Comparison of ENCODE assay signal across 8 cellular contexts in genomic region chr12:31728917-31729640, GRCh38. TPM values are rescaled to one million over a fixed set of nuclear protein-coding genes. Genes with fewer than 3 reads are reported as not detected.
A peak's percentile ranks its signal among the peaks of the same experiment; 100 is the strongest.
DNase-seq lines count a peak whose midpoint lies in the region; ATAC-seq and TF ChIP-seq lines count a peak whose summit lies in the region.

Gene AMN1 (minus strand): TSS chr12:31729021. CDS start chr12:31729008, 13 bp downstream.

- H3K4me2 ChIP-seq in smooth muscle cell, result peak within 1 kb of the TSS; percentile 91

- TF ChIP-seq CTCF in AG04450 (IDR thresholded peaks at IDR 0.05; ENCODE audit: low read depth, low read length), result peak; percentile 8; the same call in 1 of the 2 replicates
- no peak for TF ChIP-seq CTCF in activated B cell treated with CpG ODN at 0.5 μM for 24 hours (IDR thresholded peaks at IDR 0.05)
- no peak for TF ChIP-seq CTCF in smooth muscle cell (IDR thresholded peaks at IDR 0.05; ENCODE audit: borderline replicate concordance, insufficient read depth, poor library complexity, severe bottlenecking)

- H4K20me1 ChIP-seq in smooth muscle cell (ENCODE audit: low read depth), result no peaks in the 10 kb centered on the region

- H3K27ac ChIP-seq in AG04450 (ENCODE audit: low read depth, low read length), result peak within 1 kb of the TSS; percentile 91
- peak within 1 kb of the TSS; percentile 98 for H3K27ac ChIP-seq in caudate nucleus (ENCODE audit: low read depth, low read length)
- H3K27ac ChIP-seq in smooth muscle cell (ENCODE audit: low read depth), result peak within 1 kb of the TSS; percentile 94

- POLR2A ChIA-PET in AG04450 (lab: Yijun Ruan, JAX) (interaction anchor here (0.6 to 1.3 kb wide), 3 partner anchors 14 to 231 kb away, joined by 3 read pairs; no protein-coding TSS in a partner anchor), activated B cell treated with CpG ODN at 0.5 μM for 24 hours (lab: Charles Lee) (interaction anchor here (0.5 to 6.2 kb wide), 65 partner anchors 8 to 1025 kb away, joined by 3 to 151 read pairs (median 5); partner anchors contain the start of genes ETFBKMT and RESF1)

- ATAC-seq in GM18907 (IDR thresholded peaks at IDR 0.05; ENCODE audit: unreplicated experiment) (peak; percentile 95), HG03139 (IDR thresholded peaks at IDR 0.05; ENCODE audit: unreplicated experiment) (peak; percentile 92), activated B cell treated with CpG ODN at 0.5 μM for 24 hours (ENCODE audit: low read depth) (peak; percentile 90)

- H3K4me3 ChIP-seq in AG04450 (ENCODE audit: low read depth, low read length), result peak within 1 kb of the TSS; percentile 83
- peak within 1 kb of the TSS; percentile 75 for H3K4me3 ChIP-seq in smooth muscle cell

- H3K27me3 ChIP-seq in AG04450 (ENCODE audit: control insufficient read depth, insufficient read depth, low read length) (no peaks in the 10 kb centered on the region), smooth muscle cell (ENCODE audit: low read depth) (no peaks in the 10 kb centered on the region)

- DNase-seq in AG04450 (ENCODE audit: low read depth, low spot score) (peak; percentile 98), NCI-H2227 treated with DMSO at 0.1 percent for 48 hours (lab: John Stamatoyannopoulos, UW) (peak; percentile 95), activated B cell treated with CpG ODN at 0.5 μM for 24 hours (peak; percentile 100), caudate nucleus (lab: John Stamatoyannopoulos, UW) (peak; percentile 71 to 98 (median 95)), immature natural killer cell (peak; percentile 99 to 100 (median 99)), smooth muscle cell (lab: John Stamatoyannopoulos, UW; ENCODE audit: unreplicated experiment) (peak; percentile 95)

- peak within 1 kb of the TSS; percentile 95 for H2AFZ ChIP-seq in smooth muscle cell (ENCODE audit: low read depth)

- peaks cover 59% of the 10 kb centered on the region for H3F3A ChIP-seq in smooth muscle cell (ENCODE audit: low read depth)

- H3K27me3 Mint-ChIP-seq in activated B cell treated with CpG ODN at 0.5 μM for 24 hours, result no peaks in the 10 kb centered on the region
- H3K27me3 Mint-ChIP-seq in immature natural killer cell (ENCODE audit: low read depth in 3 of 3), result peaks cover 13 to 16% (median 15%) of the 10 kb centered on the region in 3 donors

- 6% methylated on average over 55 of the region's 59 CpGs for WGBS in smooth muscle cell (ENCODE audit: low lambda C conversion rate)

- H3K36me3 ChIP-seq in smooth muscle cell (ENCODE audit: low read depth), result no peaks in the 10 kb centered on the region

- H3K9ac ChIP-seq in smooth muscle cell (ENCODE audit: low read depth), result peak within 1 kb of the TSS; percentile 86

- no peaks in the 10 kb centered on the region for H3K79me2 ChIP-seq in smooth muscle cell (ENCODE audit: low read depth)

- H3K4me3 Mint-ChIP-seq in activated B cell treated with CpG ODN at 0.5 μM for 24 hours (peak within 1 kb of the TSS; percentile 92), immature natural killer cell (peak within 1 kb of the TSS; percentile 96 to 100 (median 99))

- H3K36me3 Mint-ChIP-seq in activated B cell treated with CpG ODN at 0.5 μM for 24 hours (ENCODE audit: low read depth) (peaks cover 38% of the 10 kb centered on the region), immature natural killer cell (peaks cover 3 to 15% (median 3%) of the 10 kb centered on the region in 3 donors)

- peaks cover 6% of the 10 kb centered on the region for H3K4me1 ChIP-seq in smooth muscle cell (ENCODE audit: low read depth)

- peaks cover 74% of the 10 kb centered on the region for H3K4me1 Mint-ChIP-seq in activated B cell treated with CpG ODN at 0.5 μM for 24 hours
- H3K4me1 Mint-ChIP-seq in immature natural killer cell, result peaks cover 52 to 66% of the 10 kb centered on the region in 2 donors

- H3K9me3 Mint-ChIP-seq in activated B cell treated with CpG ODN at 0.5 μM for 24 hours (peaks cover 8% of the 10 kb centered on the region), immature natural killer cell (peaks cover 0 to 10% (median 0%) of the 10 kb centered on the region in 6 donors)

- CTCF ChIA-PET in AG04450 (lab: Charles Lee) (interaction anchor here (0.7 to 1.1 kb wide), 4 partner anchors 76 to 474 kb away, joined by 3 to 5 read pairs (median 4); no protein-coding TSS in a partner anchor), activated B cell treated with CpG ODN at 0.5 μM for 24 hours (lab: Charles Lee) (interaction anchor here (1.0 to 1.9 kb wide), 3 partner anchors 9 to 103 kb away, joined by 3 to 9 read pairs (median 4); no protein-coding TSS in a partner anchor)

- H3K27ac Mint-ChIP-seq in activated B cell treated with CpG ODN at 0.5 μM for 24 hours (peak within 1 kb of the TSS; percentile 98), immature natural killer cell (peak within 1 kb of the TSS; percentile 96 to 99 (median 98))

- intact Hi-C loops in activated B cell treated with CpG ODN at 0.5 μM for 24 hours (cut with micrococcal nuclease), result loop anchor here (1.0 to 10.0 kb wide), 13 partner anchors 14 to 543 kb away; partner anchors contain the start of genes DENND5B, ETFBKMT, RESF1 and SINHCAF

- H3K9me3 ChIP-seq in AG04450 (ENCODE audit: control insufficient read depth, insufficient read depth, low read length) (peaks cover 2% of the 10 kb centered on the region; the same call in 1 of the 2 replicates), smooth muscle cell (replicated peaks; ENCODE audit: low read depth) (no peaks in the 10 kb centered on the region)

RNA-seq across cellular contexts. Expression of gene AMN1, which starts in this region (rescaled TPM):
- polyA plus RNA-seq in AG04450 (2011; rRNA removed), result 8.9 and 11.9 TPM in 2 replicates
- polyA minus RNA-seq in AG04450 (2011; rRNA and poly(A)+ RNA removed), result 2.9 and 4.3 TPM in 2 replicates
- 13.7 and 15.5 TPM in 2 replicates for total RNA-seq in activated B cell treated with CpG ODN at 0.5 μM for 24 hours
- polyA plus RNA-seq in immature natural killer cell, result 10 to 100 TPM in 1 of 3 donors, 1 to 10 TPM in 2; 5.5 to 20.5 (median 9.9) TPM
- 11.2 and 12.0 TPM in 2 replicates for total RNA-seq in smooth muscle cell
- 7.3 and 11.1 TPM in 2 replicates for polyA plus RNA-seq in smooth muscle cell

Comparison
In these comparisons a context has a peak if more than half of its experiments do, and no peak if none do; other contexts are left out.
1. Peak in every context shown above with its lines: DNase-seq, ATAC-seq, H3K4me3 ChIP-seq and H3K27ac ChIP-seq.